Comparison of ENCODE assay signal across 27 cellular contexts in genomic region chr6:138241381-138241780, GRCh38. TPM values are rescaled to one million over a fixed set of nuclear protein-coding genes. Genes with fewer than 3 reads are reported as not detected.
"Had no signal": no experiment of that assay in that cellular context is flagged by ENCODE, and none has a peak within 500 bp of the region (broad histone marks: within the 10 kb centered on the region; RNA-seq: fewer than 3 reads in every experiment).

No MANE protein-coding gene starts in this region.

- H3K9me3 ChIP-seq: ascending aorta, Peyer's patch had no signal

- H3K27me3 ChIP-seq: ascending aorta, Peyer's patch had no signal

- H3K27ac ChIP-seq: ascending aorta, Peyer's patch, RWPE1 had no signal

- H3K36me3 ChIP-seq: ascending aorta, Peyer's patch had no signal

- DNase-seq: activated B cell treated with CpG ODN at 0.5 μM for 24 hours; activated CD4-positive, alpha-beta T cell treated with anti-CD3 and anti-CD28 coated beads for 1 hour; activated CD4-positive, alpha-beta T cell treated with anti-CD3 and anti-CD28 coated beads, Interleukin-2, amount 10 ng/mL, durations not matched to agents 24 days and 14 days; activated CD4-positive, alpha-beta T cell treated with anti-CD3 and anti-CD28 coated beads, Interleukin-2, amount 50 U/mL, for 48 hours; activated CD8-positive, alpha-beta memory T cell treated with anti-CD3 and anti-CD28 coated beads, Interleukin-2, amount 10 ng/mL, durations not matched to agents 7 days and 5 days; activated effector memory CD4-positive, alpha-beta T cell treated with anti-CD3 and anti-CD28 coated beads, Interleukin-2, amount 50 U/mL, for 16 hours; activated naive CD4-positive, alpha-beta T cell treated with Interleukin-2 at 50 U/mL for 16 hours; activated naive CD8-positive, alpha-beta T cell treated with anti-CD3 and anti-CD28 coated beads, Interleukin-2, amount 50 U/mL, for 24 hours; activated T-cell treated with anti-CD3 and anti-CD28 coated beads, Interleukin-2, amount 50 U/mL, for 4 hours; amniotic stem cell; KG1; NCI-H1105 treated with DMSO at 0.1 percent for 48 hours; NCI-H1436 treated with DMSO at 0.1 percent for 48 hours; NCI-H187; NCI-H2081 treated with DMSO at 0.1 percent for 48 hours; NCI-H446; NCI-H524; NCI-H82; OCI-M1; Peyer's patch; SHP77 had no signal

- H3K4me3 ChIP-seq: ascending aorta, Peyer's patch had no signal

- H3K4me1 ChIP-seq: ascending aorta, Peyer's patch had no signal

RNA-seq across cellular contexts. Expression of gene PBOV1, which starts 23.1 kb away (rescaled TPM):
- total RNA-seq: activated B cell treated with CpG ODN at 0.5 μM for 24 hours; activated CD4-positive, alpha-beta T cell treated with anti-CD3 and anti-CD28 coated beads, Interleukin-2, amount 10 ng/mL, durations not matched to agents 24 days and 14 days; activated CD8-positive, alpha-beta memory T cell treated with anti-CD3 and anti-CD28 coated beads, Interleukin-2, amount 10 ng/mL, durations not matched to agents 7 days and 5 days; activated naive CD4-positive, alpha-beta T cell treated with anti-CD3 and anti-CD28 coated beads, Interleukin-2, amount 50 U/mL, for 72 hours; activated T-cell treated with anti-CD3 and anti-CD28 coated beads, Interleukin-2, amount 50 U/mL, for 4 hours; ascending aorta; LHCN-M2; MCF 10A; Peyer's patch; SK-MEL-5 had no signal
